1 cellular context compared by ENCODE assay signal in genomic region chr3:189392969-189393368, GRCh38.
TF ChIP-seq lines count a peak whose summit lies in the region.

No MANE protein-coding gene starts in this region.

TF ChIP-seq in A549, 52 proteins besides CTCF, POLR2A, EP300 and RAD21 (continued from another document):
- TF ChIP-seq RNF2 (IDR thresholded peaks at IDR 0.05; ENCODE audit: borderline replicate concordance, low read depth): no peak
- TF ChIP-seq MAFK (IDR thresholded peaks at IDR 0.05; ENCODE audit: partially characterized antibody): peak; percentile 76
- TF ChIP-seq HOXB5 (CRISPR knock-in tag; IDR thresholded peaks at IDR 0.05): no peak
